Comparison of ENCODE assay signal across 31 cellular contexts in the genomic region with DNA sequence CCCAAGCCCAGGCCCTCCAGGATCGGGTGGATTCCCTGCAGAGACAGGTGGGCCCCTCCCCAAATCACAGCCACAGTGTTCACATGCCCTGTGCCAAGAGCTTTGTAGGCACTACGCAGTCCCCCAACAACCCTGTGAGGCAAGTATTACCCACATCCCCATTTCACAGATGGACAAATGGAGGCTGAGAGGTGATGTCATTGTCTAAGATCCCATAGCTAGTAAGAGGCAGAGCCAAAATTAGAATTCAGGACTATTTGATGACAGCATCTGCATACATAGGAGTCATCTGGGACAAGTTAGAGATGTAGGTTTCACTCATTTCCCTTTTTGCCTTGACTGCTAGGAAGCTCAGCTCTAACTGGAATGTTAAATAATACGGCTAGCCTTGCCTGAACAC. TPM values are rescaled to one million over a fixed set of nuclear protein-coding genes. Genes with fewer than 3 reads are reported as not detected.
"Had no signal": no experiment of that assay in that cellular context is flagged by ENCODE, and none has a peak within 500 bp of the region (broad histone marks: within the 10 kb centered on the region; RNA-seq: fewer than 3 reads in every experiment).

No MANE protein-coding gene starts in this region.

- ATAC-seq: activated CD8-positive, alpha-beta memory T cell treated with anti-CD3 and anti-CD28 coated beads, Interleukin-2, amount 10 ng/mL, durations not matched to agents 7 days and 5 days; Panc1; SK-N-SH treated with all-trans-retinoic acid at 6 μM for 48 hours; T-cell had no signal

- DNase-seq: activated CD4-positive, alpha-beta memory T cell treated with anti-CD3 and anti-CD28 coated beads, Interleukin-2, amount 10 ng/mL, durations not matched to agents 7 days and 5 days; activated CD4-positive, alpha-beta T cell treated with anti-CD3 and anti-CD28 coated beads for 1 hour; activated CD4-positive, alpha-beta T cell treated with anti-CD3 and anti-CD28 coated beads for 48 hours; activated CD4-positive, CD25-positive, alpha-beta regulatory T cell; activated CD8-positive, alpha-beta memory T cell treated with anti-CD3 and anti-CD28 coated beads for 24 hours; activated CD8-positive, alpha-beta memory T cell treated with anti-CD3 and anti-CD28 coated beads, Interleukin-2, amount 10 ng/mL, durations not matched to agents 7 days and 5 days; activated CD8-positive, alpha-beta memory T cell treated with anti-CD3 and anti-CD28 coated beads, Interleukin-2, amount 50 U/mL, for 48 hours; activated effector memory CD4-positive, alpha-beta T cell treated with Interleukin-2 at 50 U/mL for 16 hours; activated naive CD4-positive, alpha-beta T cell treated with anti-CD3 and anti-CD28 coated beads, Interleukin-2, amount 50 U/mL, for 16 hours; activated T-cell treated with anti-CD3 and anti-CD28 coated beads, Interleukin-2, amount 50 U/mL, for 48 hours; anterior cingulate cortex; brain microvascular endothelial cell; central memory CD4-positive, alpha-beta T cell; Karpas-422; NCI-H1105; NCI-H1417 treated with DMSO at 0.1 percent for 48 hours; NCI-H187 treated with DMSO at 0.1 percent for 48 hours; NCI-H2081; NCI-H2171 treated with DMSO at 0.1 percent for 48 hours; NCI-H2227 treated with DMSO at 0.1 percent for 48 hours; NCI-H446 treated with DMSO at 0.1 percent for 48 hours; NCI-H524; NCI-H69; RPMI8226; SIG-M5; T-cell; T-helper 2 cell; T-helper 9 cell; WERI-Rb-1 had no signal

- H3K4me3 Mint-ChIP-seq: activated CD4-positive, alpha-beta memory T cell treated with anti-CD3 and anti-CD28 coated beads, Interleukin-2, amount 10 ng/mL, durations not matched to agents 7 days and 5 days; activated CD8-positive, alpha-beta memory T cell treated with anti-CD3 and anti-CD28 coated beads, Interleukin-2, amount 10 ng/mL, durations not matched to agents 7 days and 5 days; T-cell had no signal

- H3K4me1 Mint-ChIP-seq: activated CD4-positive, alpha-beta memory T cell treated with anti-CD3 and anti-CD28 coated beads, Interleukin-2, amount 10 ng/mL, durations not matched to agents 7 days and 5 days; activated CD8-positive, alpha-beta memory T cell treated with anti-CD3 and anti-CD28 coated beads, Interleukin-2, amount 10 ng/mL, durations not matched to agents 7 days and 5 days had no signal

- H3K27ac ChIP-seq: brain microvascular endothelial cell, WERI-Rb-1 had no signal

- H3K27me3 ChIP-seq: brain microvascular endothelial cell had no signal

- H3K9me3 Mint-ChIP-seq: activated CD4-positive, alpha-beta memory T cell treated with anti-CD3 and anti-CD28 coated beads, Interleukin-2, amount 10 ng/mL, durations not matched to agents 7 days and 5 days; T-cell had no signal

- H3K27ac Mint-ChIP-seq: activated CD4-positive, alpha-beta memory T cell treated with anti-CD3 and anti-CD28 coated beads, Interleukin-2, amount 10 ng/mL, durations not matched to agents 7 days and 5 days; activated CD8-positive, alpha-beta memory T cell treated with anti-CD3 and anti-CD28 coated beads, Interleukin-2, amount 10 ng/mL, durations not matched to agents 7 days and 5 days; T-cell had no signal

- H3K36me3 Mint-ChIP-seq: activated CD8-positive, alpha-beta memory T cell treated with anti-CD3 and anti-CD28 coated beads, Interleukin-2, amount 10 ng/mL, durations not matched to agents 7 days and 5 days had no signal

- H3K27me3 Mint-ChIP-seq: activated CD4-positive, alpha-beta memory T cell treated with anti-CD3 and anti-CD28 coated beads, Interleukin-2, amount 10 ng/mL, durations not matched to agents 7 days and 5 days; activated CD8-positive, alpha-beta memory T cell treated with anti-CD3 and anti-CD28 coated beads, Interleukin-2, amount 10 ng/mL, durations not matched to agents 7 days and 5 days; T-cell had no signal

RNA-seq across cellular contexts. Expression of gene MFAP2, which starts 12.0 kb away (rescaled TPM):
- total RNA-seq: activated CD8-positive, alpha-beta memory T cell treated with anti-CD3 and anti-CD28 coated beads, Interleukin-2, amount 10 ng/mL, durations not matched to agents 7 days and 5 days; T-cell had no signal
